ENCODE assay signal across 25 cellular contexts in genomic region chr21:23127973-23128372, GRCh38.
DNase-seq lines count a peak whose midpoint lies in the region; ATAC-seq and TF ChIP-seq lines count a peak whose summit lies in the region.
"Had no signal": no experiment of that assay in that cellular context is flagged by ENCODE, and none has a peak within 500 bp of the region (broad histone marks: within the 10 kb centered on the region; RNA-seq: fewer than 3 reads in every experiment).

No MANE protein-coding gene starts in this region.

- H3K27ac ChIP-seq in C4-2B: no peak overlapping the region
- no peak overlapping the region for H3K27ac ChIP-seq in GM23338 (ENCODE audit: low read depth)
- H3K27ac ChIP-seq in endodermal cell (ENCODE audit: low read depth, low read length): no peak overlapping the region

- H3K27me3 ChIP-seq in GM23338 (ENCODE audit: insufficient read depth) (no peaks in the 10 kb centered on the region), endodermal cell (ENCODE audit: control insufficient read depth, insufficient read depth, low read length, poor library complexity, severe bottlenecking) (no peaks in the 10 kb centered on the region)
- H3K27me3 ChIP-seq: MG63 had no signal

- H3K4me1 ChIP-seq in GM23338 (ENCODE audit: insufficient read depth): peaks cover 9% of the 10 kb centered on the region; the same call in 1 of the 2 replicates
- H3K4me1 ChIP-seq in endodermal cell (ENCODE audit: control insufficient read depth, insufficient read depth, low read length): no peaks in the 10 kb centered on the region
- H3K4me1 ChIP-seq: Caco-2, HAP-1 had no signal

- TF ChIP-seq CTCF in C4-2B (conservative IDR thresholded peaks at IDR 0.05) (peak; percentile 5; the same call in 1 of the 2 replicates), GM23338 (conservative IDR thresholded peaks at IDR 0.05; ENCODE audit: low read depth in 2 of 2) (peak; percentile 78), endodermal cell (conservative IDR thresholded peaks at IDR 0.05) (peak; percentile 75)

- no peak overlapping the region for H3K4me2 ChIP-seq in GM23338

- H3F3A ChIP-seq in GM23338 (replicated peaks; ENCODE audit: low read depth): no peaks in the 10 kb centered on the region

- in situ Hi-C loops in SK-MEL-5 (cut with HindIII; ENCODE audit: low pct_unique_long_range_greater_than_20kb, low sequenced_read_pairs): no loop called here

- 83 to 86% methylated on average over 6 to 8 of the region's 8 CpGs for WGBS in endodermal cell (ENCODE audit: insufficient coverage in 1 of 2, insufficient read length in 1 of 2), 2 experiments

- no peak overlapping the region for H3K27ac Mint-ChIP-seq in GM23338
- no peak overlapping the region for H3K27ac Mint-ChIP-seq in endodermal cell
- no peak overlapping the region for H3K27ac Mint-ChIP-seq in activated CD4-positive, alpha-beta T cell treated with anti-CD3 and anti-CD28 coated beads, Interleukin-2, amount 10 ng/mL, durations not matched to agents 24 days and 14 days
- H3K27ac Mint-ChIP-seq: CD8-positive, alpha-beta T cell; HFFc6 had no signal

- no peak overlapping the region for H3K4me3 Mint-ChIP-seq in GM23338
- H3K4me3 Mint-ChIP-seq in endodermal cell: no peak overlapping the region
- no peak overlapping the region for H3K4me3 Mint-ChIP-seq in activated CD4-positive, alpha-beta T cell treated with anti-CD3 and anti-CD28 coated beads, Interleukin-2, amount 10 ng/mL, durations not matched to agents 24 days and 14 days
- H3K4me3 Mint-ChIP-seq: CD8-positive, alpha-beta T cell; HFFc6 had no signal

- ATAC-seq in GM23338: peak; percentile 70
- no peak for ATAC-seq in GM21717 (IDR thresholded peaks at IDR 0.05; ENCODE audit: unreplicated experiment)
- ATAC-seq: CD8-positive, alpha-beta T cell; SK-N-SH treated with all-trans-retinoic acid at 6 μM for 48 hours had no signal

- no peaks in the 10 kb centered on the region for H3K36me3 ChIP-seq in GM23338 (ENCODE audit: insufficient read depth)
- no peaks in the 10 kb centered on the region for H3K36me3 ChIP-seq in endodermal cell (ENCODE audit: control insufficient read depth, insufficient read depth, low read length)
- H3K36me3 ChIP-seq: HAP-1, MG63 had no signal

- intact Hi-C loops in activated CD4-positive, alpha-beta T cell treated with anti-CD3 and anti-CD28 coated beads, Interleukin-2, amount 10 ng/mL, durations not matched to agents 24 days and 14 days (cut with micrococcal nuclease): no loop called here

- no peaks in the 10 kb centered on the region for H3K27me3 Mint-ChIP-seq in GM23338 (ENCODE audit: insufficient read depth, low read depth, poor library complexity)
- H3K27me3 Mint-ChIP-seq in endodermal cell (ENCODE audit: insufficient read depth): no peaks in the 10 kb centered on the region
- no peaks in the 10 kb centered on the region for H3K27me3 Mint-ChIP-seq in activated CD4-positive, alpha-beta T cell treated with anti-CD3 and anti-CD28 coated beads, Interleukin-2, amount 10 ng/mL, durations not matched to agents 24 days and 14 days

- H3K4me3 ChIP-seq in GM23338: no peak overlapping the region
- no peak overlapping the region for H3K4me3 ChIP-seq in endodermal cell (ENCODE audit: low read length)
- H3K4me3 ChIP-seq: HAP-1, MG63 had no signal

- H3K9me2 ChIP-seq in GM23338 (ENCODE audit: insufficient read depth): no peaks in the 10 kb centered on the region

- H3K36me3 Mint-ChIP-seq in GM23338 (ENCODE audit: low read depth) (no peaks in the 10 kb centered on the region), endodermal cell (ENCODE audit: low read depth) (no peaks in the 10 kb centered on the region)
- H3K36me3 Mint-ChIP-seq in activated CD4-positive, alpha-beta T cell treated with anti-CD3 and anti-CD28 coated beads, Interleukin-2, amount 10 ng/mL, durations not matched to agents 24 days and 14 days (ENCODE audit: low read depth): no peaks in the 10 kb centered on the region
- H3K36me3 Mint-ChIP-seq: CD8-positive, alpha-beta T cell had no signal

- H2AFZ ChIP-seq in GM23338: no peak overlapping the region

- H3K79me2 ChIP-seq in GM23338 (replicated peaks; ENCODE audit: insufficient read depth): no peaks in the 10 kb centered on the region

- H3K4me1 Mint-ChIP-seq in GM23338 (peaks cover 7% of the 10 kb centered on the region; the same call in 1 of the 3 replicates), endodermal cell (peaks cover 5% of the 10 kb centered on the region)
- H3K4me1 Mint-ChIP-seq in activated CD4-positive, alpha-beta T cell treated with anti-CD3 and anti-CD28 coated beads, Interleukin-2, amount 10 ng/mL, durations not matched to agents 24 days and 14 days: no peaks in the 10 kb centered on the region

- no peaks in the 10 kb centered on the region for H4K20me1 ChIP-seq in GM23338 (replicated peaks; ENCODE audit: insufficient read depth)

- H3K9ac ChIP-seq in endodermal cell (ENCODE audit: extremely low read depth, low read length, poor library complexity, severe bottlenecking): no peak overlapping the region

- DNase-seq in GM23338 (ENCODE audit: low spot score) (peak; percentile 66), SK-MEL-5 (ENCODE audit: low read depth, low spot score) (peak; percentile 8), endodermal cell (peak; percentile 66), kidney glomerular epithelial cell (lab: John Stamatoyannopoulos, UW) (no peak)
- no peak for DNase-seq in activated CD4-positive, alpha-beta T cell treated with anti-CD3 and anti-CD28 coated beads, Interleukin-2, amount 10 ng/mL, durations not matched to agents 24 days and 14 days
- DNase-seq: AML-193; C1 segment of cervical spinal cord; Caco-2; CD8-positive, alpha-beta T cell; DND-41; HFFc6; IMR-90; KG1; MG63; NCI-H1417; NCI-H1694; NCI-H2029 treated with DMSO at 0.1 percent for 48 hours; NCI-H226; NCI-H510A; NCI-H774; T-helper 2 cell had no signal

- no peaks in the 10 kb centered on the region for H3K9me3 ChIP-seq in endodermal cell (ENCODE audit: control insufficient read depth, low read length)
- H3K9me3 ChIP-seq: Caco-2, HAP-1, MG63 had no signal

- H3K9me3 Mint-ChIP-seq in GM23338: no peaks in the 10 kb centered on the region
- H3K9me3 Mint-ChIP-seq in endodermal cell: no peaks in the 10 kb centered on the region
- no peaks in the 10 kb centered on the region for H3K9me3 Mint-ChIP-seq in activated CD4-positive, alpha-beta T cell treated with anti-CD3 and anti-CD28 coated beads, Interleukin-2, amount 10 ng/mL, durations not matched to agents 24 days and 14 days
- H3K9me3 Mint-ChIP-seq: CD8-positive, alpha-beta T cell had no signal

TF ChIP-seq in GM23338, 12 proteins besides CTCF, POLR2A, EP300 and RAD21:
- TF ChIP-seq REST (IDR thresholded peaks at IDR 0.05; ENCODE audit: unreplicated experiment) (no peak), STAT1 (IDR thresholded peaks at IDR 0.05; ENCODE audit: unreplicated experiment) (no peak), EZH2phosphoT487 (IDR thresholded peaks at IDR 0.05; ENCODE audit: unreplicated experiment) (no peak), NANOG (IDR thresholded peaks at IDR 0.05; ENCODE audit: borderline replicate concordance) (no peak)
TF ChIP-seq in GM23338: peak in this region for 0.

Comparison
In these comparisons a context has a peak if more than half of its experiments do, and no peak if none do; other contexts are left out.
1. CTCF ChIP-seq: peak in every context shown above with its lines; median percentile 78 in GM23338; 75 in endodermal cell; 5 in C4-2B.
2. DNase-seq: peak in GM23338 (single experiment), SK-MEL-5 (single experiment) and endodermal cell (single experiment); none in kidney glomerular epithelial cell (single experiment) and activated CD4-positive, alpha-beta T cell treated with anti-CD3 and anti-CD28 coated beads, Interleukin-2, amount 10 ng/mL, durations not matched to agents 24 days and 14 days (single experiment).